ENCODE assay signal across 1 cellular context in the genomic region with DNA sequence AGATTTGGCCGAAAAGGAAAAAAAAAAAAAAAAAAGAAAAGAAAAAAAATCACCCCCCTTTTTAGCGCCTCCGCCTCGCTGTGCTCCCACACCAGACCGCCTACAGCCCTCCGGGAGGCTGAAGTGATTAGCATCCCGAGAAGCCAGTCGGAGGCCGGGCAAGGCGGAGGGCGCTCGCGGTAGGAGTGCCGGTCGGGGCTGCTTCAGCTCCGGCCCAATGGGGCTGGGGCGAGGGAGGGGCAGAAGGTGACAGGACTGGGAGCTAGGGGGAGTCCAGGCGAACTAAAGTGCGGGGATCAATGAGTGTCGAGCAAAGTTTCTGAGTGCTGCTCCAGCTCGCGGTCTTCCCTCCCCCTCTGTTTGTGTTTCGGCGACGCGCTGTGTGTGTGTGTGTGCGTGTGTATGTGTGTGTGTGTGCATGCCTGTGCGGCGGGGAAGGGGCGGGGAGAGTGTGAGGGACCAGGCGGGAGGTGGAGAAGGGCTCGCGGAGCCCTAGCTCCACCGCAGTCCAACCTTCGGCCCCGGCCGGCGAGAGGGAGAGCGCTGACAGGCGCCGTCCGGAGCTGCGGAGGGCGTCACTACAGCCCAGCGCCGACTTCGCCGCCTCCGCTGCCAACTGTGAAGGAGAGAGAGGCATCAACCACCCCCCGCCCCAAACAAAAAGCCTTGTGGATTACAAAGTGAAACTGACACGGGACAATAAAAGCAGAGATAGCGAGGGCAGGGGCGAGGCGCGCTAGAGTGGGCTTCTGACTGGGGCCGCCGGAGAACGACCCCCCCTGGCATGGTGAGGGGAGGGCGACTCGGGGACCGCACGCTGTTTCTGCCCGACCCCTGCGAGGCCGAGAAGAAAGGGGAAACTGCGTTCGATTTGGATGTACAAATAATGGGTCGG.
TF ChIP-seq lines count a peak whose summit lies in the region.

A gene with protein sequence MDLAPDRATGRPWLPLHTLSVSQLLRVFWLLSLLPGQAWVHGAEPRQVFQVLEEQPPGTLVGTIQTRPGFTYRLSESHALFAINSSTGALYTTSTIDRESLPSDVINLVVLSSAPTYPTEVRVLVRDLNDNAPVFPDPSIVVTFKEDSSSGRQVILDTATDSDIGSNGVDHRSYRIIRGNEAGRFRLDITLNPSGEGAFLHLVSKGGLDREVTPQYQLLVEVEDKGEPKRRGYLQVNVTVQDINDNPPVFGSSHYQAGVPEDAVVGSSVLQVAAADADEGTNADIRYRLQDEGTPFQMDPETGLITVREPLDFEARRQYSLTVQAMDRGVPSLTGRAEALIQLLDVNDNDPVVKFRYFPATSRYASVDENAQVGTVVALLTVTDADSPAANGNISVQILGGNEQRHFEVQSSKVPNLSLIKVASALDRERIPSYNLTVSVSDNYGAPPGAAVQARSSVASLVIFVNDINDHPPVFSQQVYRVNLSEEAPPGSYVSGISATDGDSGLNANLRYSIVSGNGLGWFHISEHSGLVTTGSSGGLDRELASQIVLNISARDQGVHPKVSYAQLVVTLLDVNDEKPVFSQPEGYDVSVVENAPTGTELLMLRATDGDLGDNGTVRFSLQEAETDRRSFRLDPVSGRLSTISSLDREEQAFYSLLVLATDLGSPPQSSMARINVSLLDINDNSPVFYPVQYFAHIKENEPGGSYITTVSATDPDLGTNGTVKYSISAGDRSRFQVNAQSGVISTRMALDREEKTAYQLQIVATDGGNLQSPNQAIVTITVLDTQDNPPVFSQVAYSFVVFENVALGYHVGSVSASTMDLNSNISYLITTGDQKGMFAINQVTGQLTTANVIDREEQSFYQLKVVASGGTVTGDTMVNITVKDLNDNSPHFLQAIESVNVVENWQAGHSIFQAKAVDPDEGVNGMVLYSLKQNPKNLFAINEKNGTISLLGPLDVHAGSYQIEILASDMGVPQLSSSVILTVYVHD (N-terminal part only) (plus strand): TSS at position 280 of the 895 bp plus-strand sequence. CDS start 1,457 bp downstream, outside the sequence.

TF ChIP-seq in A549, 52 proteins besides CTCF, POLR2A, EP300 and RAD21 (continued from another document):
- TF ChIP-seq, protein P1, sequence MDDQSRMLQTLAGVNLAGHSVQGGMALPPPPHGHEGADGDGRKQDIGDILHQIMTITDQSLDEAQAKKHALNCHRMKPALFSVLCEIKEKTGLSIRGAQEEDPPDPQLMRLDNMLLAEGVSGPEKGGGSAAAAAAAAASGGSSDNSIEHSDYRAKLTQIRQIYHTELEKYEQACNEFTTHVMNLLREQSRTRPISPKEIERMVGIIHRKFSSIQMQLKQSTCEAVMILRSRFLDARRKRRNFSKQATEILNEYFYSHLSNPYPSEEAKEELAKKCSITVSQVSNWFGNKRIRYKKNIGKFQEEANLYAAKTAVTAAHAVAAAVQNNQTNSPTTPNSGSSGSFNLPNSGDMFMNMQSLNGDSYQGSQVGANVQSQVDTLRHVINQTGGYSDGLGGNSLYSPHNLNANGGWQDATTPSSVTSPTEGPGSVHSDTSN (IDR thresholded peaks at IDR 0.05) = peak; percentile 80
- no peak for TF ChIP-seq KDM5A (IDR thresholded peaks at IDR 0.05)
- TF ChIP-seq TP53 (CRISPR knock-in tag; IDR thresholded peaks at IDR 0.05) = no peak
